ENCODE assay signal across 1 cellular context in the genomic region with DNA sequence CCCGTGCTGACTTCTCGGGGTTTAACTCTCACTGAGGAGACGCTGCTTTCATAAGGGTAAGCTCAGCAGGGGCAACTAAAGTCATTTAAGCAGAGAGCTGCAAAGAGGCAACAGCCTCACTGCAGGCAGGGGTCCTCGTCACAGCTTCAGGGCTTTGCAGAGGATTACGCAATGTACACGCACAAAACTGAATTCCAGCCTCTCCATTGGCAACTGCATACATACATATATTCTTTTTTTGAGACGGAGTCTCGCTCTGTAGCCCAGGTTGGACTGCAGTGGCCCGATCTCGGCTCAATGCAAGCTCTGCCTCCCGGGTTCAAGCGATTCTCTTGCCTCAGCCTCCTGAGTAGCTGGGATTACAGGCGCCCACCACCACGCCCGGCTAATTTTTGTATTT.
TF ChIP-seq lines count a peak whose summit lies in the region.

No MANE protein-coding gene starts in this region.

TF ChIP-seq in SK-N-SH treated with all-trans-retinoic acid at 6 μM for 48 hours, 23 proteins besides CTCF, POLR2A, EP300 and RAD21 (continued from another document):
- TF ChIP-seq, protein P1, sequence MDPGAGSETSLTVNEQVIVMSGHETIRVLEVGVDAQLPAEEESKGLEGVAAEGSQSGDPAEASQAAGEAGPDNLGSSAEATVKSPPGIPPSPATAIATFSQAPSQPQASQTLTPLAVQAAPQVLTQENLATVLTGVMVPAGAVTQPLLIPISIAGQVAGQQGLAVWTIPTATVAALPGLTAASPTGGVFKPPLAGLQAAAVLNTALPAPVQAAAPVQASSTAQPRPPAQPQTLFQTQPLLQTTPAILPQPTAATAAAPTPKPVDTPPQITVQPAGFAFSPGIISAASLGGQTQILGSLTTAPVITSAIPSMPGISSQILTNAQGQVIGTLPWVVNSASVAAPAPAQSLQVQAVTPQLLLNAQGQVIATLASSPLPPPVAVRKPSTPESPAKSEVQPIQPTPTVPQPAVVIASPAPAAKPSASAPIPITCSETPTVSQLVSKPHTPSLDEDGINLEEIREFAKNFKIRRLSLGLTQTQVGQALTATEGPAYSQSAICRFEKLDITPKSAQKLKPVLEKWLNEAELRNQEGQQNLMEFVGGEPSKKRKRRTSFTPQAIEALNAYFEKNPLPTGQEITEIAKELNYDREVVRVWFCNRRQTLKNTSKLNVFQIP (CRISPR knock-in tag; IDR thresholded peaks at IDR 0.05; ENCODE audit: borderline replicate concordance, low read depth) = no peak
- TF ChIP-seq ISL1 (CRISPR knock-in tag; IDR thresholded peaks at IDR 0.05) (no peak), SNAI2 (CRISPR knock-in tag; IDR thresholded peaks at IDR 0.05) (no peak), GLIS3 (CRISPR knock-in tag; IDR thresholded peaks at IDR 0.05) (no peak), CSDC2 (CRISPR knock-in tag; IDR thresholded peaks at IDR 0.05) (no peak), ESRRG (CRISPR knock-in tag; IDR thresholded peaks at IDR 0.05) (no peak), ZNF70 (CRISPR knock-in tag; IDR thresholded peaks at IDR 0.05) (no peak), TCF4 (CRISPR knock-in tag; IDR thresholded peaks at IDR 0.05; ENCODE audit: borderline replicate concordance) (no peak), ZFP3 (CRISPR knock-in tag; IDR thresholded peaks at IDR 0.05) (no peak)
TF ChIP-seq in SK-N-SH treated with all-trans-retinoic acid at 6 μM for 48 hours: peak in this region for 0.
